In genomic region chr7:33040803-33041516, GRCh38 we compare ENCODE assay signal across 8 cellular contexts. TPM values are rescaled to one million over a fixed set of nuclear protein-coding genes. Genes with fewer than 3 reads are reported as not detected.
DNase-seq lines count a peak whose midpoint lies in the region; ATAC-seq and TF ChIP-seq lines count a peak whose summit lies in the region.

No MANE protein-coding gene starts in this region.

- in situ Hi-C loops in GM13977 (cut with MboI; ENCODE audit: low pct_unique_long_range_greater_than_20kb, low sequenced_read_pairs, unreplicated experiment), result no loop called here

- DNase-seq in GM13977 (ENCODE audit: low spot score) (peak; percentile 60), HEK293T (ENCODE audit: extremely low spot score) (peak; percentile 8), NCI-H226 (peak; percentile 84), activated T-helper 1 cell treated with Interleukin-2 at 50 U/mL for 16 hours (ENCODE audit: low read depth) (peak; percentile 30), right cardiac atrium (no peak), C1 segment of cervical spinal cord (lab: John Stamatoyannopoulos, UW) (no peak), H4 (ENCODE audit: low spot score) (no peak)
- DNase-seq in stimulated activated CD4-positive, alpha-beta T cell treated with anti-CD3 and anti-CD28 coated beads, Interleukin-4, amount 100 ng/mL, for 24 hours, result peak; percentile 69

- intact Hi-C loops in right cardiac atrium (cut with DNase I), result no loop called here

- no peaks in the 10 kb centered on the region for H3K9me3 ChIP-seq in right cardiac atrium (ENCODE audit: control insufficient read depth, low read length)

- ATAC-seq in right cardiac atrium, result peak; percentile 63 to 64

- 53% methylated on average over 9 of the region's 9 CpGs for WGBS in right cardiac atrium

- peaks cover 8% of the 10 kb centered on the region for H3K4me1 ChIP-seq in right cardiac atrium (ENCODE audit: control insufficient read depth, insufficient read depth, low read length)

- peak overlapping the region; percentile 5 for H3K4me3 ChIP-seq in right cardiac atrium (ENCODE audit: low read length)

- POLR2A ChIA-PET in HEK293T (lab: Yijun Ruan, JAX), result interaction anchor here (0.9 kb wide), 1 partner anchor 21 kb away, joined by 4 read pairs; the partner anchor contains the start of gene NT5C3A

- TF ChIP-seq CTCF in GM13977 (IDR thresholded peaks at IDR 0.05; ENCODE audit: extremely low read depth, insufficient read depth, missing control alignments), result no peak

- no peaks in the 10 kb centered on the region for H3K27me3 ChIP-seq in right cardiac atrium (ENCODE audit: control insufficient read depth, insufficient read depth)

- H3K27ac ChIP-seq in right cardiac atrium (ENCODE audit: low read length), result no peak overlapping the region

- CTCF ChIA-PET in HEK293T (lab: Yijun Ruan, JAX), result no interaction called here

TF ChIP-seq in HEK293T, 16 proteins besides CTCF, POLR2A, EP300 and RAD21:
- TF ChIP-seq SUZ12 (IDR thresholded peaks at IDR 0.05) (no peak), L3MBTL2 (conservative IDR thresholded peaks at IDR 0.05) (no peak), LEF1 (IDR thresholded peaks at IDR 0.05; ENCODE audit: borderline replicate concordance) (no peak), BHLHE40 (IDR thresholded peaks at IDR 0.05; ENCODE audit: borderline replicate concordance) (no peak), FOXK2 (IDR thresholded peaks at IDR 0.05) (no peak), FOXA1 (IDR thresholded peaks at IDR 0.05) (no peak), SP1 (IDR thresholded peaks at IDR 0.05) (no peak), ZNF384 (IDR thresholded peaks at IDR 0.05) (no peak), ELF4 (IDR thresholded peaks at IDR 0.05) (no peak), ARNT (IDR thresholded peaks at IDR 0.05) (no peak), NFRKB (IDR thresholded peaks at IDR 0.05) (no peak), TARDBP (IDR thresholded peaks at IDR 0.05) (no peak), CTBP1 (IDR thresholded peaks at IDR 0.05; ENCODE audit: borderline replicate concordance) (no peak), PKNOX1 (IDR thresholded peaks at IDR 0.05) (no peak), FOXM1 (IDR thresholded peaks at IDR 0.05; ENCODE audit: borderline replicate concordance) (no peak), HDGF (IDR thresholded peaks at IDR 0.05; ENCODE audit: borderline replicate concordance) (no peak)

RNA-seq across cellular contexts. Expression of gene NT5C3A, which starts 21.6 kb away (rescaled TPM):
- total RNA-seq in right cardiac atrium, result 10 to 100 TPM; 13.9 to 21.9 (median 17.4) TPM
- polyA plus RNA-seq in right cardiac atrium, result 12.8 TPM
- total RNA-seq in H4 (2014; rRNA removed; shearing (Covaris generic)), result 41.2 and 51.6 TPM in 2 replicates

Comparison
In these comparisons a context has a peak if more than half of its experiments do, and no peak if none do; other contexts are left out.
1. DNase-seq: peak in GM13977 (single experiment), HEK293T (single experiment), NCI-H226 (single experiment), activated T-helper 1 cell treated with Interleukin-2 at 50 U/mL for 16 hours (single experiment) and stimulated activated CD4-positive, alpha-beta T cell treated with anti-CD3 and anti-CD28 coated beads, Interleukin-4, amount 100 ng/mL, for 24 hours (single experiment); none in right cardiac atrium (0 of 3), C1 segment of cervical spinal cord (0 of 14) and H4 (single experiment).